18 cellular contexts compared by ENCODE assay signal in the genomic region with DNA sequence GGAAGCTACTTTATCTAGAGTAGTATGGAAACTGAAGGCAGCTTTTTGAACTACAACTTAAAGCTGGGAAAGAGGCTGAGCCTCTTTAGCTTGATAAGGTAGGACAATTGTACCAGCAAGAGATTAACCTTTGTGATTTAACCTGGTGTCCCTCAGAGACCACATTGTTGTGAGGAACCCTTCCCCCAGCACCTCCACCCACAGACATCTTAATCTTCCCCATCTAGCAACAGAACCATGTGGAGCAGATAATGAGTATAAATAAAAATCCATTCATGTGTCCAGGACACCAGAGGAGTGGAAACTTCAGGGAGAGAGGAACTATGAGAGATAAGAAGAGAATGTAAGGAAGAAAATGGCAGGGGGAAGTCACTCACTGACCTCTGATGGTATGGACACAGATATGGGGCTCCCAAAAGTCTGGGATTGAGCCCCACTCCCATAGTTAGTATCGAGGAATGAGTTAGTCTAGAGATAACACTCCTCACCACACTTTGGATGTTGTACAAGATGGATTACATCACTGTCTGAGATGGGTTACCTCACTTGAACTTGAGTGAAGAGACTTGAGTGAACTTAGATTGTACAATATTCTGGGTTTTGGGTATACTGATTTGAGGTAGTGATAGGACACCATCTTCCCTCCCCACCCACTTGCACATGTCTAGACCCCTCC. TPM values are rescaled to one million over a fixed set of nuclear protein-coding genes. Genes with fewer than 3 reads are reported as not detected.
DNase-seq lines count a peak whose midpoint lies in the region; ATAC-seq, FAIRE-seq and TF ChIP-seq lines count a peak whose summit lies in the region.
"Had no signal": no experiment of that assay in that cellular context is flagged by ENCODE, and none has a peak within 500 bp of the region (broad histone marks: within the 10 kb centered on the region; RNA-seq: fewer than 3 reads in every experiment).

No MANE protein-coding gene starts in this region.

- peak overlapping the region; percentile 0 for H3K27ac Mint-ChIP-seq in T-helper 2 cell treated with Interferon-gamma antibody and Interleukin-4, amounts not matched to agents 5 μg/mL and 100 μg/mL, for 36 hours
- H3K27ac Mint-ChIP-seq: CD8-positive, alpha-beta memory T cell had no signal

- ATAC-seq in K562 = peak; percentile 34

- no peaks in the 10 kb centered on the region for H3K9me1 ChIP-seq in K562 (ENCODE audit: control insufficient read depth, insufficient read depth, low read length)

- peaks cover 4% of the 10 kb centered on the region for H3K36me3 Mint-ChIP-seq in T-helper 2 cell treated with Interferon-gamma antibody and Interleukin-4, amounts not matched to agents 5 μg/mL and 100 μg/mL, for 36 hours (ENCODE audit: low read depth)

- CTCF ChIA-PET in K562 (lab: Yijun Ruan, JAX; ENCODE audit: low intra/inter-chr PET ratio) = no interaction called here

- H3K9ac ChIP-seq in K562 (ENCODE audit: insufficient read depth in 1 of 2, low read depth in 2 of 2, low read length in 2 of 2) = no peak overlapping the region
- no peak overlapping the region for H3K9ac ChIP-seq in mesendoderm (ENCODE audit: low read length)
- H3K9ac ChIP-seq: BLaER1 had no signal

- no peaks in the 10 kb centered on the region for H3K9me3 Mint-ChIP-seq in T-helper 2 cell treated with Interferon-gamma antibody and Interleukin-4, amounts not matched to agents 5 μg/mL and 100 μg/mL, for 36 hours
- H3K9me3 Mint-ChIP-seq: CD8-positive, alpha-beta memory T cell had no signal

- no peak overlapping the region for H3K23ac ChIP-seq in mesendoderm (ENCODE audit: low read length)

- H3K27me3 ChIP-seq in K562 (ENCODE audit: control insufficient read depth in 2 of 2, insufficient read depth in 2 of 2, low read length in 2 of 2) (no peaks in the 10 kb centered on the region), mesendoderm (ENCODE audit: insufficient read depth, low read length, poor library complexity) (no peaks in the 10 kb centered on the region)
- H3K27me3 ChIP-seq: BLaER1 had no signal

- no peak for TF ChIP-seq POLR2A in K562 (conservative IDR thresholded peaks at IDR 0.05)

- no peak overlapping the region for H3K18ac ChIP-seq in mesendoderm (ENCODE audit: low read length)

- peak; percentile 26; the same call in 1 of the 2 replicates for TF ChIP-seq EP300 in K562 (IDR thresholded peaks at IDR 0.05; ENCODE audit: low read length)

- no peak overlapping the region for H3K27ac ChIP-seq in K562 (ENCODE audit: extremely low read depth, low read depth, low read length)
- H3K27ac ChIP-seq in mesendoderm (ENCODE audit: low read depth, low read length) = peak overlapping the region; percentile 8
- H3K27ac ChIP-seq: BLaER1 had no signal

- no peak overlapping the region for H3K4me3 Mint-ChIP-seq in T-helper 2 cell treated with Interferon-gamma antibody and Interleukin-4, amounts not matched to agents 5 μg/mL and 100 μg/mL, for 36 hours
- H3K4me3 Mint-ChIP-seq: CD8-positive, alpha-beta memory T cell had no signal

- H3K4me3 ChIP-seq in K562 (no peak overlapping the region), mesendoderm (ENCODE audit: low read length) (no peak overlapping the region)
- H3K4me3 ChIP-seq: BLaER1, HAP-1 had no signal

- H3K4me2 ChIP-seq in K562 (ENCODE audit: insufficient read depth, low read length) = no peak overlapping the region
- no peak overlapping the region for H3K4me2 ChIP-seq in mesendoderm (ENCODE audit: low read length)
- H3K4me2 ChIP-seq: BLaER1 had no signal

- no peak overlapping the region for H3K56ac ChIP-seq in mesendoderm (ENCODE audit: low read length)

- peaks cover 43% of the 10 kb centered on the region for H3K4me1 Mint-ChIP-seq in T-helper 2 cell treated with Interferon-gamma antibody and Interleukin-4, amounts not matched to agents 5 μg/mL and 100 μg/mL, for 36 hours (ENCODE audit: low read depth)

- DNase-seq in T-helper 2 cell treated with Interferon-gamma antibody and Interleukin-4, amounts not matched to agents 5 μg/mL and 100 μg/mL, for 36 hours (ENCODE audit: low spot score) = no peak
- DNase-seq in T-helper 2 cell (no peak), NCI-H226 (peak; percentile 82), K562 (ENCODE audit: extremely low read depth in 1 of 4, low spot score in 3 of 4) (peak in 1 of 4 experiments; percentile 17), mesendoderm (peak; percentile 70), anterior cingulate cortex (lab: John Stamatoyannopoulos, UW) (no peak), superior temporal gyrus (ENCODE audit: extremely low spot score) (no peak), GM13977 (ENCODE audit: low spot score) (no peak)
- DNase-seq: 8988T; CD8-positive, alpha-beta memory T cell; KBM-7; NCI-H1092 treated with DMSO at 0.1 percent for 48 hours; NCI-H1694; NCI-H446; NCI-H748 treated with DMSO at 0.1 percent for 48 hours; SHP77 had no signal

- no TSS peak for BruUV-seq in K562 (replicated peaks; lab: Mats Ljungman, UMichigan)

- H3K4ac ChIP-seq in mesendoderm (ENCODE audit: low read depth, low read length) = peak overlapping the region; percentile 12

- TF ChIP-seq CTCF in K562 (IDR thresholded peaks at IDR 0.05 in 2 of 3, conservative IDR thresholded peaks at IDR 0.05 in 1 of 3; ENCODE audit: insufficient read depth in 2 of 3, low read depth in 1 of 3, low read length in 3 of 3) = no peak
- TF ChIP-seq CTCF in GM13977 (IDR thresholded peaks at IDR 0.05; ENCODE audit: extremely low read depth, insufficient read depth, missing control alignments) = no peak

- H3K27me3 Mint-ChIP-seq in T-helper 2 cell treated with Interferon-gamma antibody and Interleukin-4, amounts not matched to agents 5 μg/mL and 100 μg/mL, for 36 hours (ENCODE audit: low read depth) = no peaks in the 10 kb centered on the region

- no peaks in the 10 kb centered on the region for H3K79me1 ChIP-seq in mesendoderm (ENCODE audit: low read length)

- 11% methylated on average over 1 of the region's 1 CpG for WGBS in K562 (ENCODE audit: insufficient coverage, low coverage, missing lambda C conversion rate)
- WGBS in mesendoderm (ENCODE audit: extremely low coverage, insufficient coverage, low lambda C conversion rate) = no CpG with 5 or more reads among the region's 1 CpG

- H3K36me3 ChIP-seq in K562 (ENCODE audit: control insufficient read depth, insufficient read depth, low read length) (no peaks in the 10 kb centered on the region), mesendoderm (ENCODE audit: control insufficient read depth, insufficient read depth, low read length) (no peaks in the 10 kb centered on the region)
- H3K36me3 ChIP-seq: BLaER1, HAP-1 had no signal

- no peak overlapping the region for H2AFZ ChIP-seq in K562 (ENCODE audit: low read depth, low read length)

- in situ Hi-C loops in K562 (cut with MboI) (no loop called here), GM13977 (cut with MboI; ENCODE audit: low pct_unique_long_range_greater_than_20kb, low sequenced_read_pairs, unreplicated experiment) (no loop called here)

- POLR2A ChIA-PET in K562 (lab: Yijun Ruan, JAX) = interaction anchor here (0.6 to 0.9 kb wide), 4 partner anchors 12 to 219 kb away, joined by 3 read pairs; no protein-coding TSS in a partner anchor

- H2AK5ac ChIP-seq in mesendoderm (ENCODE audit: low read length) = no peak overlapping the region

- H2BK15ac ChIP-seq in mesendoderm (replicated peaks; ENCODE audit: low read depth) = no peak overlapping the region

- H4K8ac ChIP-seq in mesendoderm (ENCODE audit: low read depth, low read length) = no peak overlapping the region

- H3K4me1 ChIP-seq in K562 (replicated peaks in 1 of 2; ENCODE audit: control insufficient read depth in 2 of 2, insufficient read depth in 2 of 2, low read length in 2 of 2) (peaks cover 0 to 8% of the 10 kb centered on the region in 2 experiments; a peak in 3 of 5 replicates), mesendoderm (ENCODE audit: control insufficient read depth, low read depth, low read length) (no peaks in the 10 kb centered on the region)

- H2BK5ac ChIP-seq in mesendoderm (ENCODE audit: low read length) = no peak overlapping the region

- no peaks in the 10 kb centered on the region for H3K79me2 ChIP-seq in K562 (ENCODE audit: control insufficient read depth, insufficient read depth, low read length)
- H3K79me2 ChIP-seq in mesendoderm (ENCODE audit: control insufficient read depth, insufficient read depth, low read length) = no peaks in the 10 kb centered on the region

- H3K9me3 ChIP-seq in K562 (replicated peaks; ENCODE audit: control insufficient read depth, insufficient read depth, low read depth, low read length) = no peaks in the 10 kb centered on the region
- H3K9me3 ChIP-seq: BLaER1, HAP-1 had no signal

- H4K20me1 ChIP-seq in K562 (replicated peaks; ENCODE audit: control insufficient read depth, insufficient read depth, low read length) = no peaks in the 10 kb centered on the region
- H4K20me1 ChIP-seq: BLaER1 had no signal

- peak overlapping the region; percentile 21 for H2BK120ac ChIP-seq in mesendoderm (ENCODE audit: low read depth, low read length)

- no peak for FAIRE-seq in K562 (lab: Jason Lieb, UNC)

- H4K5ac ChIP-seq in mesendoderm (ENCODE audit: low read length) = no peak overlapping the region

- intact Hi-C loops in K562 (cut with micrococcal nuclease) = no loop called here

- TF ChIP-seq RAD21 in K562 (CRISPR knock-in tag; conservative IDR thresholded peaks at IDR 0.05 in 1 of 2, IDR thresholded peaks at IDR 0.05 in 1 of 2) = 0 out of 4 replicates have a peak, but pooled peaks of 1 of the 2 experiments have one; percentile 6

TF ChIP-seq in K562, 482 proteins besides CTCF, POLR2A, EP300 and RAD21 (continues in another document):
- TF ChIP-seq NR2C2 (CRISPR knock-in tag; IDR thresholded peaks at IDR 0.05) (no peak), NR2C2 (tag; IDR thresholded peaks at IDR 0.05) (0 out of 2 replicates have a peak, but pooled peaks have one; percentile 12)

RNA-seq across cellular contexts. Expression of gene SLC38A2, which starts 33.9 kb away (rescaled TPM):
- total RNA-seq in K562 (2011; cell fraction: chromatin; rRNA removed; ENCODE audit: low replicate concordance) = 290 and 561 TPM in 2 replicates
- total RNA-seq in K562 (2011; cell fraction: nucleolus; rRNA removed) = 141 TPM in 2 replicates
- 257 and 355 TPM in 2 replicates for total RNA-seq in K562 (2011; cell fraction: nucleoplasm; rRNA removed)
- 176 and 194 TPM in 2 replicates for total RNA-seq in K562 (2014; rRNA removed)
- 227 and 308 TPM in 2 replicates for total RNA-seq in K562 (2014; rRNA removed; fragmentation: Illumina TruSeq; extraction: Trizol)
- 106 and 114 TPM in 2 replicates for total RNA-seq in K562 (2015; rRNA removed; fragmentation: Illumina TruSeq; extraction: Trizol)
- 249 and 292 TPM in 2 replicates for total RNA-seq in K562 (2021)
- 122 and 143 TPM in 2 replicates for polyA plus RNA-seq in K562 (2011; rRNA removed)
- 83.9 and 91.7 TPM in 2 replicates for polyA plus RNA-seq in K562 (2011; cell fraction: cytosol; rRNA removed)
- polyA plus RNA-seq in K562 (2011; cell fraction: nucleus; rRNA removed) = 241 and 296 TPM in 2 replicates
- polyA plus RNA-seq in K562 (2012) = 79.7 and 147 TPM in 2 replicates
- polyA plus RNA-seq in K562 (2014; fragmentation: Illumina TruSeq; extraction: Trizol) = 180 and 209 TPM in 2 replicates
- polyA plus RNA-seq in K562 (2014; fragmentation: Nextera tagmentation; extraction: Ambion mirVana) = 100 to 1,000 TPM in 1 of 2 experiments, 10 to 100 TPM in 1; 98.7 to 132 TPM
- polyA plus RNA-seq in K562 (2014; rRNA removed) = 117 and 130 TPM in 2 replicates
- polyA minus RNA-seq in K562 (2011; rRNA and poly(A)+ RNA removed) = 176 and 180 TPM in 2 replicates
- polyA minus RNA-seq in K562 (2011; cell fraction: cytosol; rRNA and poly(A)+ RNA removed) = 73.8 and 122 TPM in 2 replicates
- polyA minus RNA-seq in K562 (2011; cell fraction: nucleus; rRNA and poly(A)+ RNA removed) = 275 and 440 TPM in 2 replicates
- 295 TPM for polyA plus RNA-seq in mesendoderm (2013, experiment 1 of 2)
- 286 TPM for polyA plus RNA-seq in mesendoderm (2013, experiment 2 of 2)

Comparison
In these comparisons a context has a peak if more than half of its experiments do, and no peak if none do; other contexts are left out.
1. DNase-seq: peak in NCI-H226 (single experiment) and mesendoderm (single experiment); none in T-helper 2 cell treated with Interferon-gamma antibody and Interleukin-4, amounts not matched to agents 5 μg/mL and 100 μg/mL, for 36 hours (single experiment), T-helper 2 cell (0 of 5), anterior cingulate cortex (0 of 58), superior temporal gyrus (single experiment) and GM13977 (single experiment).